21 cellular contexts compared by ENCODE assay signal in genomic region chr1:226119169-226119568, GRCh38.
"Had no signal": no experiment of that assay in that cellular context is flagged by ENCODE, and none has a peak within 500 bp of the region (broad histone marks: within the 10 kb centered on the region; RNA-seq: fewer than 3 reads in every experiment).

No MANE protein-coding gene starts in this region.

- H3K36me3 Mint-ChIP-seq: activated naive CD4-positive, alpha-beta T cell treated with anti-CD3 and anti-CD28 coated beads, Interleukin-2, amount 50 U/mL, for 24 hours; immature natural killer cell; naive thymus-derived CD4-positive, alpha-beta T cell had no signal

- H3K4me3 Mint-ChIP-seq: activated CD4-positive, alpha-beta memory T cell treated with anti-CD3 and anti-CD28 coated beads, Interleukin-2, amount 10 ng/mL, durations not matched to agents 7 days and 5 days; activated CD4-positive, alpha-beta T cell treated with anti-CD3 and anti-CD28 coated beads, Interleukin-2, amount 10 ng/mL, durations not matched to agents 24 days and 14 days; activated T-cell treated with anti-CD3 and anti-CD28 coated beads, Interleukin-2, amount 50 U/mL, for 72 hours; stimulated activated naive CD8-positive, alpha-beta T cell treated with anti-CD3 and anti-CD28 coated beads, Interleukin-15, amount 100 ng/mL, for 72 hours had no signal

- H3K9me3 ChIP-seq: body of pancreas, heart right ventricle, lower lobe of right lung, suprapubic skin, transverse colon, uterus had no signal

- H3K9me3 Mint-ChIP-seq: activated CD4-positive, alpha-beta memory T cell treated with anti-CD3 and anti-CD28 coated beads, Interleukin-2, amount 10 ng/mL, durations not matched to agents 7 days and 5 days; activated CD4-positive, alpha-beta T cell treated with anti-CD3 and anti-CD28 coated beads, Interleukin-2, amount 10 ng/mL, durations not matched to agents 24 days and 14 days; activated naive CD4-positive, alpha-beta T cell treated with anti-CD3 and anti-CD28 coated beads, Interleukin-2, amount 50 U/mL, for 24 hours; activated T-cell treated with anti-CD3 and anti-CD28 coated beads, Interleukin-2, amount 50 U/mL, for 72 hours; immature natural killer cell; stimulated activated naive CD8-positive, alpha-beta T cell treated with anti-CD3 and anti-CD28 coated beads, Interleukin-15, amount 100 ng/mL, for 72 hours had no signal

- H3K27me3 Mint-ChIP-seq: activated naive CD4-positive, alpha-beta T cell treated with anti-CD3 and anti-CD28 coated beads, Interleukin-2, amount 50 U/mL, for 24 hours had no signal

- DNase-seq: activated CD4-positive, alpha-beta memory T cell treated with anti-CD3 and anti-CD28 coated beads, Interleukin-2, amount 10 ng/mL, durations not matched to agents 7 days and 5 days; activated CD4-positive, alpha-beta T cell treated with anti-CD3 and anti-CD28 coated beads, Interleukin-2, amount 10 ng/mL, durations not matched to agents 24 days and 14 days; activated gamma-delta T cell; activated T-cell treated with anti-CD3 and anti-CD28 coated beads, Interleukin-2, amount 50 U/mL, for 72 hours; anterior cingulate cortex; body of pancreas; cortex of kidney; heart right ventricle; immature natural killer cell; lower lobe of right lung; naive thymus-derived CD4-positive, alpha-beta T cell; right cardiac atrium; stimulated activated CD4-positive, alpha-beta T cell treated with anti-CD3 and anti-CD28 coated beads, Interleukin-4, amount 100 ng/mL, for 4 hours; stimulated activated naive CD8-positive, alpha-beta T cell treated with anti-CD3 and anti-CD28 coated beads, Interleukin-15, amount 100 ng/mL, for 72 hours; T-helper 2 cell; transverse colon; uterus had no signal

- H3K27ac Mint-ChIP-seq: activated CD4-positive, alpha-beta memory T cell treated with anti-CD3 and anti-CD28 coated beads, Interleukin-2, amount 10 ng/mL, durations not matched to agents 7 days and 5 days; activated CD4-positive, alpha-beta T cell treated with anti-CD3 and anti-CD28 coated beads, Interleukin-2, amount 10 ng/mL, durations not matched to agents 24 days and 14 days; activated naive CD4-positive, alpha-beta T cell treated with anti-CD3 and anti-CD28 coated beads, Interleukin-2, amount 50 U/mL, for 24 hours; activated T-cell treated with anti-CD3 and anti-CD28 coated beads, Interleukin-2, amount 50 U/mL, for 72 hours; stimulated activated naive CD8-positive, alpha-beta T cell treated with anti-CD3 and anti-CD28 coated beads, Interleukin-15, amount 100 ng/mL, for 72 hours had no signal

- ATAC-seq: activated CD4-positive, CD25-positive, alpha-beta regulatory T cell treated with anti-CD3 and anti-CD28 coated beads, Interleukin-2, amount 50 U/mL, for 24 hours; activated T-cell treated with anti-CD3 and anti-CD28 coated beads, Interleukin-2, amount 50 U/mL, for 72 hours; body of pancreas; heart right ventricle; left lobe of liver; lower lobe of right lung; naive thymus-derived CD4-positive, alpha-beta T cell; right cardiac atrium; stimulated activated naive CD8-positive, alpha-beta T cell treated with anti-CD3 and anti-CD28 coated beads, Interleukin-15, amount 100 ng/mL, for 72 hours had no signal
